Comparison of ENCODE assay signal across 29 cellular contexts in genomic region chr4:32778025-32778424, GRCh38.
"Had no signal": no experiment of that assay in that cellular context is flagged by ENCODE, and none has a peak within 500 bp of the region (broad histone marks: within the 10 kb centered on the region; RNA-seq: fewer than 3 reads in every experiment).

No MANE protein-coding gene starts in this region.

- ATAC-seq: activated naive CD4-positive, alpha-beta T cell treated with anti-CD3 and anti-CD28 coated beads, Interleukin-2, amount 50 U/mL, for 72 hours; activated T-cell treated with anti-CD3 and anti-CD28 coated beads, Interleukin-2, amount 50 U/mL, for 72 hours; effector memory CD8-positive, alpha-beta T cell; esophagus mucosa; gastrocnemius medialis; heart left ventricle; T-helper 17 cell; WTC11 had no signal

- FAIRE-seq: TTC549 had no signal

- H3K4me3 ChIP-seq: ascending aorta, breast epithelium, coronary artery, gastrocnemius medialis, heart left ventricle had no signal

- H3K9me3 ChIP-seq: ascending aorta, breast epithelium, gastrocnemius medialis had no signal

- H3K36me3 ChIP-seq: ascending aorta, breast epithelium, gastrocnemius medialis, heart left ventricle had no signal

- DNase-seq: activated CD4-positive, alpha-beta memory T cell treated with anti-CD3 and anti-CD28 coated beads, Interleukin-2, amount 10 ng/mL, durations not matched to agents 7 days and 5 days; activated CD4-positive, alpha-beta T cell treated with anti-CD3 and anti-CD28 coated beads for 1 hour; activated CD4-positive, alpha-beta T cell treated with anti-CD3 and anti-CD28 coated beads for 4 hours; activated CD4-positive, alpha-beta T cell treated with anti-CD3 and anti-CD28 coated beads, Interleukin-2, amount 10 ng/mL, durations not matched to agents 7 days and 5 days; activated CD4-positive, alpha-beta T cell treated with anti-CD3 and anti-CD28 coated beads, Interleukin-2, amount 50 U/mL, for 4 hours; activated CD8-positive, alpha-beta memory T cell treated with anti-CD3 and anti-CD28 coated beads, Interleukin-2, amount 50 U/mL, for 48 hours; activated gamma-delta T cell; activated naive CD4-positive, alpha-beta T cell; activated naive CD4-positive, alpha-beta T cell treated with anti-CD3 and anti-CD28 coated beads, Interleukin-2, amount 10 ng/mL, durations not matched to agents 7 days and 5 days; activated naive CD8-positive, alpha-beta T cell treated with anti-CD3 and anti-CD28 coated beads, Interleukin-2, amount 10 ng/mL, durations not matched to agents 7 days and 5 days; activated T-cell treated with anti-CD3 and anti-CD28 coated beads for 4 hours; activated T-cell treated with anti-CD3 and anti-CD28 coated beads, Interleukin-2, amount 50 U/mL, for 24 hours; activated T-cell treated with anti-CD3 and anti-CD28 coated beads, Interleukin-2, amount 50 U/mL, for 72 hours; effector CD4-positive, alpha-beta T cell; effector memory CD8-positive, alpha-beta T cell; foreskin fibroblast; gastrocnemius medialis; glutamatergic neuron; heart left ventricle; T-helper 1 cell; T-helper 17 cell had no signal

- H3K27me3 ChIP-seq: ascending aorta, breast epithelium, gastrocnemius medialis, heart left ventricle had no signal

- H3K4me1 ChIP-seq: ascending aorta, breast epithelium, gastrocnemius medialis, heart left ventricle had no signal

- H3K27ac ChIP-seq: ascending aorta, breast epithelium, coronary artery, gastrocnemius medialis, heart left ventricle, VCaP had no signal
